Comparison of ENCODE assay signal across 25 cellular contexts in genomic region chr21:22743085-22743484, GRCh38.
"Had no signal": no experiment of that assay in that cellular context is flagged by ENCODE, and none has a peak within 500 bp of the region (broad histone marks: within the 10 kb centered on the region; RNA-seq: fewer than 3 reads in every experiment).

No MANE protein-coding gene starts in this region.

- H3K36me3 ChIP-seq: heart left ventricle, neural progenitor cell, suprapubic skin, tibial artery, upper lobe of right lung had no signal

- DNase-seq: activated CD4-positive, alpha-beta memory T cell treated with anti-CD3 and anti-CD28 coated beads, Interleukin-2, amount 10 ng/mL, durations not matched to agents 7 days and 5 days; activated CD4-positive, alpha-beta T cell treated with anti-CD3 and anti-CD28 coated beads for 1 hour; activated CD4-positive, alpha-beta T cell treated with anti-CD3 and anti-CD28 coated beads, Interleukin-2, amount 10 ng/mL, durations not matched to agents 7 days and 5 days; activated CD8-positive, alpha-beta memory T cell treated with anti-CD3 and anti-CD28 coated beads, Interleukin-2, amount 50 U/mL, for 48 hours; activated naive CD8-positive, alpha-beta T cell treated with anti-CD3 and anti-CD28 coated beads, Interleukin-2, amount 50 U/mL, for 24 hours; activated T-cell treated with anti-CD3 and anti-CD28 coated beads, Interleukin-2, amount 50 U/mL, for 4 hours; amygdala; caudate nucleus; endodermal cell; foreskin fibroblast; heart left ventricle; midbrain; natural killer cell; occipital lobe; posterior cingulate gyrus; right cardiac atrium; stimulated activated CD4-positive, alpha-beta T cell treated with anti-CD3 and anti-CD28 coated beads, Interleukin-15, amount 100 ng/mL, for 24 hours; stimulated activated CD4-positive, alpha-beta T cell treated with anti-CD3 and anti-CD28 coated beads, Interleukin-2, amount 100 ng/mL, for 24 hours; stimulated activated naive B cell treated with anti-CD40 and anti-IgM and Interleukin-4, amounts not matched to agents 10 μg/mL and 1 μg/mL and 100 μg/mL, for 72 hours; tibial artery; upper lobe of right lung had no signal

- H3K4me1 ChIP-seq: heart left ventricle, neural progenitor cell, suprapubic skin, tibial artery, upper lobe of right lung had no signal

- ATAC-seq: activated naive CD8-positive, alpha-beta T cell treated with anti-CD3 and anti-CD28 coated beads, Interleukin-2, amount 50 U/mL, for 24 hours; activated T-cell treated with anti-CD3 and anti-CD28 coated beads, Interleukin-2, amount 50 U/mL, for 4 hours; activated T-helper 17 cell treated with anti-CD3 and anti-CD28 coated beads, Interleukin-2, amount 50 U/mL, for 72 hours; esophagus mucosa; heart left ventricle; natural killer cell; right cardiac atrium; stimulated activated naive B cell treated with anti-CD40 and anti-IgM and Interleukin-4, amounts not matched to agents 10 μg/mL and 1 μg/mL and 100 μg/mL, for 72 hours; upper lobe of right lung had no signal

- H3K9me3 ChIP-seq: suprapubic skin, tibial artery, upper lobe of right lung had no signal

- H3K4me3 ChIP-seq: heart left ventricle, neural progenitor cell, suprapubic skin, tibial artery, upper lobe of right lung had no signal
